7 cellular contexts compared by ENCODE assay signal in the genomic region with DNA sequence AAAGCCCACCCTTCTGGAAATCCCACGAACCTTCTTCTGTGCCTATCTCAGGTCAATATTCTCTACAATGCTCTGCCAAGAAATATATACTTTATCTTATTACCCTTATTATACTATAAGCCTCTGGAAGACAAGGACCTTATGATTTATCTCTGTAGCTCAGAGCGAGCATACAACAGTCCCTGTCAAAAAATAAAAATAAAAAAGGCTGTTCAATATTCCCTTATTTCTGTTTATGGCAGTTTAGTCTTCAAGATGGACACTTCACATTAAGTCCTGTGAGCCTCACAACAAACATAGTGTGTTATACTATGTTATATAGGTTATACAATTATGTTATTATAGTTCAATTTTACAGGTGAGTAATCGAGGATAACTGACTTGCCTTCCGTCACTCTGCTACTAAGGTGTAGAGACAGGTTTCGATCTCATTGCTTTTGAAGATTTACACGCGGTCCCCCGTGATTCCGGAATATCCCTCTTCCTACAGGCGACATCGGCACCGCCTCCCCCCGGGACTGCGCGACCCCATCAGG. TPM values are rescaled to one million over a fixed set of nuclear protein-coding genes. Genes with fewer than 3 reads are reported as not detected.
A peak's percentile ranks its signal among the peaks of the same experiment; 100 is the strongest.
DNase-seq lines count a peak whose midpoint lies in the region; ATAC-seq and TF ChIP-seq lines count a peak whose summit lies in the region.

No MANE protein-coding gene starts in this region.

- POLR2A ChIA-PET in RWPE1 (lab: Yijun Ruan, JAX; ENCODE audit: low non-redundant PET), result interaction anchor here (0.6 kb wide), 1 partner anchor 88 kb away, joined by 19 read pairs; no protein-coding TSS in a partner anchor

- H3K4me1 ChIP-seq in skeletal muscle satellite cell (ENCODE audit: control insufficient read depth, insufficient read depth, low read length), result peaks cover 14% of the 10 kb centered on the region

- peak overlapping the region; percentile 93 for H3K4me2 ChIP-seq in skeletal muscle satellite cell (ENCODE audit: low read length)

- CTCF ChIA-PET in RWPE1 (lab: Yijun Ruan, JAX), result no interaction called here

- peak overlapping the region; percentile 84 for H3K27ac ChIP-seq in RWPE1

- H3K9ac ChIP-seq in skeletal muscle satellite cell (ENCODE audit: low read depth, low read length), result peak overlapping the region; percentile 100

- ATAC-seq in GM21423 (IDR thresholded peaks at IDR 0.05; ENCODE audit: unreplicated experiment) (peak; percentile 9), HG02571 (IDR thresholded peaks at IDR 0.05; ENCODE audit: unreplicated experiment) (no peak), HG02885 (IDR thresholded peaks at IDR 0.05; ENCODE audit: poor library complexity, unreplicated experiment) (no peak)

- H3K27me3 ChIP-seq in skeletal muscle satellite cell (ENCODE audit: control insufficient read depth, insufficient read depth, low read length), result no peaks in the 10 kb centered on the region

- H3K4me3 ChIP-seq in fibroblast of the aortic adventitia (ENCODE audit: low read depth, low read length) (peak overlapping the region; percentile 95), skeletal muscle satellite cell (ENCODE audit: low read length) (peak overlapping the region; percentile 99)

- TF ChIP-seq CTCF in RWPE1 (conservative IDR thresholded peaks at IDR 0.05; ENCODE audit: low read depth) (no peak), fibroblast of the aortic adventitia (IDR thresholded peaks at IDR 0.05; ENCODE audit: insufficient read depth, low read length) (no peak)

- H3K36me3 ChIP-seq in skeletal muscle satellite cell (ENCODE audit: insufficient read depth, low read length), result peaks cover 8% of the 10 kb centered on the region

- DNase-seq in RWPE1 (ENCODE audit: low spot score) (peak; percentile 9), fibroblast of the aortic adventitia (ENCODE audit: low read depth) (peak; percentile 16), NCI-H2107 (lab: John Stamatoyannopoulos, UW) (no peak)

- H3K9me3 ChIP-seq in skeletal muscle satellite cell (replicated peaks; ENCODE audit: low read length), result no peaks in the 10 kb centered on the region

RNA-seq across cellular contexts. Expression of a gene that starts 0.6 kb away (rescaled TPM):
- total RNA-seq in fibroblast of the aortic adventitia (ENCODE audit: low replicate concordance), result 53.6 and 56.1 TPM in 2 replicates
- total RNA-seq in skeletal muscle satellite cell (2012; rRNA removed), result 32.2 and 32.3 TPM in 2 replicates
